Comparison of ENCODE assay signal across 10 cellular contexts in the genomic region with DNA sequence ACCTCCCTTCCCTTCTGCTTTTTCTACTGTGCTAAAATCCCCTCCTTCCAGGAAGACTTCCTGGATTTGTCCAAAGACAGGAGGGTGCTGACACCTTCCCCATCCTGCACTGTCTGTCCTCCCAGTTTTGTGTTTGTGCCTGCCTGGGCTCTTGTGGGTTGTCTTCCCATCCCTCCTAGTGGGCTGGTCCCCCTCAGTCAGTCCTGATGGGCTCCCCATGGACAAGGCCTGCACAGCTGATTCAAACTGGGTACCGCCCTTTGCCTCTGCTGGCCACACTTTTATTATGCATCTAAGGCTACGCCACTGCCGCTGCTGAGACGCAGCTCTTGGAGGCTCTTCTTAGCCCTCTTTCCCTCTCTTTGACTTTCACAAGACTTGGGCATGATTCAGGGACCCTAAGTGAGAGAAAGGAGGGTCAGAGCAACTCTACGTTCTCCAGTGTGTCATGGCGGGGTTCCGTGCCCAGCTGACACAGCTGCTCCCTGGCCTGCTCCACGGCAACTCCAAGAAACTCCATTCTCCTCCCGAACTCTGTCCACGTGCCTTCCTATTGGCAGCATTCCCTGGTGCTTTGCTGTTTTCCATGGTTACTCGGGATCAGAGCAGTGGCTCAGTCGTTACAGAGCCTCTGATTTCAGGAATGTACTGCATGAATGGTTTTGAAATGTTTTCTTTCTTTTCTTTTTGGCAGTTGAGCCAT. TPM values are rescaled to one million over a fixed set of nuclear protein-coding genes. Genes with fewer than 3 reads are reported as not detected.
DNase-seq lines count a peak whose midpoint lies in the region; ATAC-seq and TF ChIP-seq lines count a peak whose summit lies in the region.
"Had no signal": no experiment of that assay in that cellular context is flagged by ENCODE, and none has a peak within 500 bp of the region (broad histone marks: within the 10 kb centered on the region; RNA-seq: fewer than 3 reads in every experiment).

No MANE protein-coding gene starts in this region.

- peaks cover 0 to 10% (median 0%) of the 10 kb centered on the region in 4 donors for H3K27me3 ChIP-seq in esophagus squamous epithelium
- H3K27me3 ChIP-seq in lung (ENCODE audit: control insufficient read depth, insufficient read depth): no peaks in the 10 kb centered on the region

- H3K9me3 ChIP-seq in esophagus squamous epithelium: no peaks in the 10 kb centered on the region
- peaks cover 0 to 3% of the 10 kb centered on the region in 2 donors for H3K9me3 ChIP-seq in lung (ENCODE audit: control insufficient read depth in 2 of 2, insufficient read depth in 1 of 2, low read length in 1 of 2)

- H3K27ac ChIP-seq in esophagus squamous epithelium (peak overlapping the region; percentile 44 to 86 (median 72)), lung (ENCODE audit: low read depth in 1 of 2, low read length in 1 of 2) (peak overlapping the region in 1 of 2 donors; percentile 7)
- H3K27ac ChIP-seq: cardiac muscle cell had no signal

- intact Hi-C loops in esophagus squamous epithelium (cut with DNase I): loop anchor here (10.0 kb wide), 1 partner anchor 144 kb away; no protein-coding TSS in a partner anchor

- H3K4me3 ChIP-seq in esophagus squamous epithelium (no peak overlapping the region), lung (no peak overlapping the region)
- H3K4me3 ChIP-seq: cardiac muscle cell had no signal

- H3K36me3 ChIP-seq in esophagus squamous epithelium: no peaks in the 10 kb centered on the region
- H3K36me3 ChIP-seq in lung (ENCODE audit: control insufficient read depth in 2 of 2, insufficient read depth in 2 of 2, low read length in 2 of 2): no peaks in the 10 kb centered on the region
- H3K36me3 ChIP-seq: cardiac muscle cell had no signal

- peak; percentile 21 for ATAC-seq in lung (ENCODE audit: insufficient read depth, low FRiP score)

- DNase-seq in RPMI7951 (ENCODE audit: low read depth) (peak; percentile 42), esophagus squamous epithelium (lab: John Stamatoyannopoulos, UW) (no peak), lung (ENCODE audit: low spot score) (no peak), superior temporal gyrus (ENCODE audit: extremely low spot score) (peak; percentile 58), DMS 273 (lab: John Stamatoyannopoulos, UW; ENCODE audit: unreplicated experiment) (no peak), NCI-H128 (lab: John Stamatoyannopoulos, UW; ENCODE audit: unreplicated experiment) (no peak), RPMI8226 (no peak)
- DNase-seq in activated effector memory CD4-positive, alpha-beta T cell treated with Interleukin-2 at 50 U/mL for 16 hours: no peak
- DNase-seq: NCI-H774 had no signal

- TF ChIP-seq CTCF in esophagus squamous epithelium (IDR thresholded peaks at IDR 0.05) (no peak), lung (IDR thresholded peaks at IDR 0.05; ENCODE audit: control extremely low read depth, extremely low read depth) (no peak)

- no peak for TF ChIP-seq POLR2A in esophagus squamous epithelium (IDR thresholded peaks at IDR 0.05)

- H3K4me1 ChIP-seq in esophagus squamous epithelium (peaks cover 6 to 27% (median 20%) of the 10 kb centered on the region in 3 donors), lung (ENCODE audit: control insufficient read depth in 2 of 2, insufficient read depth in 2 of 2, low read length in 2 of 2) (no peaks in the 10 kb centered on the region)

- 43 to 46% methylated on average over 11 to 12 of the region's 12 CpGs for WGBS in esophagus squamous epithelium, 2 donors
- WGBS in lung, 2 donors: 73 to 82% methylated on average over 12 of the region's 12 CpGs

RNA-seq across cellular contexts. Expression of gene KRT85, which starts 3.8 kb away (rescaled TPM):
- total RNA-seq in RPMI7951 (2014; rRNA removed; shearing (Covaris generic)): not detected in 2 replicates
- total RNA-seq in esophagus squamous epithelium: not detected
- not detected for total RNA-seq in lung
- not detected for polyA plus RNA-seq in lung
- polyA plus RNA-seq: cardiac muscle cell had no signal

RNA-seq across cellular contexts. Expression of gene KRT84, which starts 14.4 kb away (rescaled TPM):
- total RNA-seq in RPMI7951 (2014; rRNA removed; shearing (Covaris generic)): not detected in 2 replicates
- under 1 TPM in 1 of 4 donors, not detected in 3; 0.30 TPM for total RNA-seq in esophagus squamous epithelium
- total RNA-seq in lung: not detected
- not detected for polyA plus RNA-seq in lung
- total RNA-seq: cardiac muscle cell had no signal
- polyA plus RNA-seq: cardiac muscle cell had no signal

RNA-seq across cellular contexts. Expression of gene KRT82, which starts 35.1 kb away (rescaled TPM):
- total RNA-seq in RPMI7951 (2014; rRNA removed; shearing (Covaris generic)): not detected in 2 replicates
- total RNA-seq in esophagus squamous epithelium: not detected
- not detected for total RNA-seq in lung
- polyA plus RNA-seq in lung: not detected
- total RNA-seq: cardiac muscle cell had no signal
- polyA plus RNA-seq: cardiac muscle cell had no signal

RNA-seq across cellular contexts. Expression of gene KRT83, which starts 49.9 kb away (rescaled TPM):
- total RNA-seq in RPMI7951 (2014; rRNA removed; shearing (Covaris generic)): not detected in 2 replicates
- total RNA-seq in esophagus squamous epithelium (not detected), lung (not detected)
- polyA plus RNA-seq in lung: not detected
- total RNA-seq: cardiac muscle cell had no signal
- polyA plus RNA-seq: cardiac muscle cell had no signal

Comparison
In these comparisons a context has a peak if more than half of its experiments do, and no peak if none do; other contexts are left out.
1. DNase-seq: peak in RPMI7951 (single experiment) and superior temporal gyrus (single experiment); none in esophagus squamous epithelium (single experiment), lung (single experiment), activated effector memory CD4-positive, alpha-beta T cell treated with Interleukin-2 at 50 U/mL for 16 hours (single experiment), DMS 273 (single experiment), NCI-H128 (single experiment) and RPMI8226 (single experiment).